Comparison of ENCODE assay signal across 8 cellular contexts in genomic region chr1:9235560-9235959, GRCh38. TPM values are rescaled to one million over a fixed set of nuclear protein-coding genes. Genes with fewer than 3 reads are reported as not detected.
DNase-seq lines count a peak whose midpoint lies in the region; ATAC-seq and TF ChIP-seq lines count a peak whose summit lies in the region.

No MANE protein-coding gene starts in this region.

- no peaks in the 10 kb centered on the region for H3K27me3 ChIP-seq in AG04450 (ENCODE audit: control insufficient read depth, insufficient read depth, low read length)
- no peaks in the 10 kb centered on the region for H3K27me3 ChIP-seq in KMS-11 (ENCODE audit: insufficient read depth, low read depth)

- H3K4me3 Mint-ChIP-seq in naive thymus-derived CD8-positive, alpha-beta T cell, result peak overlapping the region; percentile 69 to 93 (median 87)

- H3K27ac ChIP-seq in AG04450 (ENCODE audit: low read depth, low read length) (peak overlapping the region; percentile 81), KMS-11 (peak overlapping the region; percentile 76), coronary artery (peak overlapping the region; percentile 80 to 98)

- H2AFZ ChIP-seq in KMS-11 (ENCODE audit: low read depth), result peak overlapping the region; percentile 89; the same call in 1 of the 2 replicates

- H3K4me1 ChIP-seq in KMS-11 (ENCODE audit: low read depth, poor library complexity, severe bottlenecking), result peaks cover 81% of the 10 kb centered on the region

- H3K4me2 ChIP-seq in KMS-11, result peak overlapping the region; percentile 79

- H3K27ac Mint-ChIP-seq in naive thymus-derived CD8-positive, alpha-beta T cell, result peak overlapping the region in 9 of 10 donors; percentile 85 to 95 (median 90)

- H3K9me3 Mint-ChIP-seq in naive thymus-derived CD8-positive, alpha-beta T cell, result no peaks in the 10 kb centered on the region

- CTCF ChIA-PET in AG04450 (lab: Charles Lee), result interaction anchor here (0.7 to 2.6 kb wide), 5 partner anchors 55 to 373 kb away, joined by 3 to 8 read pairs (median 4); no protein-coding TSS in a partner anchor

- H3K27me3 Mint-ChIP-seq in naive thymus-derived CD8-positive, alpha-beta T cell, result no peaks in the 10 kb centered on the region

- ATAC-seq in naive thymus-derived CD8-positive, alpha-beta T cell, result no peak

- H3K4me3 ChIP-seq in AG04450 (ENCODE audit: low read depth, low read length) (peak overlapping the region; percentile 69), KMS-11 (IDR thresholded peaks at IDR 0.05; ENCODE audit: insufficient read depth, low read depth, low read length) (peak overlapping the region; percentile 45), coronary artery (peak overlapping the region; percentile 87)

- DNase-seq in AG04450 (ENCODE audit: low read depth, low spot score), result no peak
- no peak for DNase-seq in coronary artery (ENCODE audit: low spot score)
- no peak for DNase-seq in naive thymus-derived CD8-positive, alpha-beta T cell
- DNase-seq in SW480 (ENCODE audit: low spot score), result no peak
- no peak for DNase-seq in NCI-H2196 (lab: John Stamatoyannopoulos, UW; ENCODE audit: unreplicated experiment)
- DNase-seq in HT-29 (ENCODE audit: low spot score), result no peak
- DNase-seq in NCI-H748 (lab: John Stamatoyannopoulos, UW; ENCODE audit: unreplicated experiment), result no peak

- H4K20me1 ChIP-seq in KMS-11 (ENCODE audit: insufficient read depth), result no peaks in the 10 kb centered on the region

- H3K9me3 ChIP-seq in AG04450 (ENCODE audit: control insufficient read depth, insufficient read depth, low read length), result no peaks in the 10 kb centered on the region; the same call in 1 of the 2 replicates

- POLR2A ChIA-PET in AG04450 (lab: Yijun Ruan, JAX), result interaction anchor here (0.6 to 2.3 kb wide), 3 partner anchors 24 to 350 kb away, joined by 3 to 8 read pairs (median 4); no protein-coding TSS in a partner anchor
- POLR2A ChIA-PET in naive thymus-derived CD8-positive, alpha-beta T cell (lab: Charles Lee), result interaction anchor here (0.5 to 1.1 kb wide), 4 partner anchors 17 to 631 kb away, joined by 3 to 4 read pairs (median 3); no protein-coding TSS in a partner anchor

- H3K36me3 Mint-ChIP-seq in naive thymus-derived CD8-positive, alpha-beta T cell, result no peaks in the 10 kb centered on the region

- H3K79me2 ChIP-seq in KMS-11 (ENCODE audit: insufficient read depth, low read depth), result no peaks in the 10 kb centered on the region

- H3K9ac ChIP-seq in KMS-11, result peak overlapping the region; percentile 88

- H3K36me3 ChIP-seq in KMS-11 (ENCODE audit: insufficient read depth), result no peaks in the 10 kb centered on the region

- TF ChIP-seq CTCF in AG04450 (IDR thresholded peaks at IDR 0.05; ENCODE audit: low read depth, low read length) (no peak), KMS-11 (conservative IDR thresholded peaks at IDR 0.05; ENCODE audit: low read depth, low read length) (no peak), coronary artery (IDR thresholded peaks at IDR 0.05) (no peak)

- peaks cover 22 to 61% (median 48%) of the 10 kb centered on the region in 4 donors for H3K4me1 Mint-ChIP-seq in naive thymus-derived CD8-positive, alpha-beta T cell

RNA-seq across cellular contexts. Expression of gene H6PD, which starts 1.0 kb away (rescaled TPM):
- 18.3 and 22.9 TPM in 2 replicates for polyA plus RNA-seq in AG04450 (2011; rRNA removed)
- 23.6 and 26.7 TPM in 2 replicates for polyA minus RNA-seq in AG04450 (2011; rRNA and poly(A)+ RNA removed)
- total RNA-seq in naive thymus-derived CD8-positive, alpha-beta T cell, result 10 to 100 TPM; 18.7 to 18.9 TPM
- 10 to 100 TPM in 2 of 3 donors, 1 to 10 TPM in 1; 8.5 to 14.9 (median 11.0) TPM for polyA plus RNA-seq in naive thymus-derived CD8-positive, alpha-beta T cell
- 7.6 and 10.0 TPM in 2 replicates for total RNA-seq in HT-29 (2014; rRNA removed; shearing (Covaris generic))

RNA-seq across cellular contexts. Expression of gene SPSB1, which starts 57.1 kb away (rescaled TPM):
- 19.4 and 20.3 TPM in 2 replicates for polyA plus RNA-seq in AG04450 (2011; rRNA removed)
- 37.1 and 41.0 TPM in 2 replicates for polyA minus RNA-seq in AG04450 (2011; rRNA and poly(A)+ RNA removed)
- total RNA-seq in naive thymus-derived CD8-positive, alpha-beta T cell, result 1 to 10 TPM; 1.5 TPM
- polyA plus RNA-seq in naive thymus-derived CD8-positive, alpha-beta T cell, result 1 to 10 TPM in 2 of 3 donors, under 1 TPM in 1; 0.44 to 1.7 (median 1.2) TPM
- total RNA-seq in HT-29 (2014; rRNA removed; shearing (Covaris generic)), result 8.3 and 11.9 TPM in 2 replicates
